In genomic region chr1:77459881-77460280, GRCh38 we compare ENCODE assay signal across 12 cellular contexts.
"Had no signal": no experiment of that assay in that cellular context is flagged by ENCODE, and none has a peak within 500 bp of the region (broad histone marks: within the 10 kb centered on the region; RNA-seq: fewer than 3 reads in every experiment).

No MANE protein-coding gene starts in this region.

- H3K4me3 Mint-ChIP-seq: activated CD4-positive, alpha-beta T cell treated with anti-CD3 and anti-CD28 coated beads, Interleukin-2, amount 10 ng/mL, durations not matched to agents 7 days and 5 days; activated naive CD4-positive, alpha-beta T cell treated with anti-CD3 and anti-CD28 coated beads, Interleukin-2, amount 50 U/mL, for 24 hours had no signal

- H3K36me3 ChIP-seq: brain microvascular endothelial cell, lower lobe of right lung had no signal

- H3K9me3 Mint-ChIP-seq: activated CD4-positive, alpha-beta T cell treated with anti-CD3 and anti-CD28 coated beads, Interleukin-2, amount 10 ng/mL, durations not matched to agents 7 days and 5 days; activated naive CD4-positive, alpha-beta T cell treated with anti-CD3 and anti-CD28 coated beads, Interleukin-2, amount 50 U/mL, for 24 hours had no signal

- H3K9ac ChIP-seq: parathyroid adenoma had no signal

- H3K4me3 ChIP-seq: dorsolateral prefrontal cortex, lower lobe of right lung had no signal

- H3K27me3 Mint-ChIP-seq: activated CD4-positive, alpha-beta T cell treated with anti-CD3 and anti-CD28 coated beads, Interleukin-2, amount 10 ng/mL, durations not matched to agents 7 days and 5 days; activated naive CD4-positive, alpha-beta T cell treated with anti-CD3 and anti-CD28 coated beads, Interleukin-2, amount 50 U/mL, for 24 hours had no signal

- DNase-seq: activated CD4-positive, alpha-beta T cell treated with anti-CD3 and anti-CD28 coated beads, Interleukin-2, amount 10 ng/mL, durations not matched to agents 7 days and 5 days; activated CD4-positive, CD25-positive, alpha-beta regulatory T cell; activated T-cell treated with anti-CD3 and anti-CD28 coated beads for 4 hours; amniotic stem cell; brain microvascular endothelial cell; dorsolateral prefrontal cortex; hypothalamus; lower lobe of right lung; midbrain; T-helper 2 cell had no signal

- H3K27me3 ChIP-seq: brain microvascular endothelial cell, dorsolateral prefrontal cortex had no signal

- H3K4me1 ChIP-seq: lower lobe of right lung, parathyroid adenoma had no signal

- H2AFZ ChIP-seq: parathyroid adenoma had no signal

- H3K27ac Mint-ChIP-seq: activated CD4-positive, alpha-beta T cell treated with anti-CD3 and anti-CD28 coated beads, Interleukin-2, amount 10 ng/mL, durations not matched to agents 7 days and 5 days had no signal

- H3K9me3 ChIP-seq: lower lobe of right lung had no signal

- H3K4me1 Mint-ChIP-seq: activated CD4-positive, alpha-beta T cell treated with anti-CD3 and anti-CD28 coated beads, Interleukin-2, amount 10 ng/mL, durations not matched to agents 7 days and 5 days had no signal

- H3K27ac ChIP-seq: brain microvascular endothelial cell, lower lobe of right lung, parathyroid adenoma had no signal

- H3K79me2 ChIP-seq: parathyroid adenoma had no signal
